In genomic region chr14:64572721-64573508, GRCh38 we compare ENCODE assay signal across 14 cellular contexts. TPM values are rescaled to one million over a fixed set of nuclear protein-coding genes. Genes with fewer than 3 reads are reported as not detected.
DNase-seq lines count a peak whose midpoint lies in the region; ATAC-seq, FAIRE-seq and TF ChIP-seq lines count a peak whose summit lies in the region.
"Had no signal": no experiment of that assay in that cellular context is flagged by ENCODE, and none has a peak within 500 bp of the region (broad histone marks: within the 10 kb centered on the region; RNA-seq: fewer than 3 reads in every experiment).

No MANE protein-coding gene starts in this region.

- H3K4me3 ChIP-seq in cardiac muscle cell: no peak overlapping the region

- no peaks in the 10 kb centered on the region for H3K27me3 ChIP-seq in cardiac muscle cell

- no peak for DNase-seq in H54 (ENCODE audit: insufficient read length, low spot score)
- DNase-seq in amygdala (lab: John Stamatoyannopoulos, UW): peak in 43 of 56 donors; percentile 4 to 79 (median 33)
- DNase-seq in cardiac muscle cell (ENCODE audit: low read depth in 1 of 2, low spot score in 1 of 2): no peak
- DNase-seq in nucleus accumbens (lab: John Stamatoyannopoulos, UW): peak in 46 of 56 donors; percentile 4 to 71 (median 37)
- no peak for DNase-seq in T-helper 17 cell
- DNase-seq in activated T-cell treated with anti-CD3 and anti-CD28 coated beads, Interleukin-2, amount 50 U/mL, for 1 hour: no peak
- DNase-seq: activated gamma-delta T cell, dermis blood vessel endothelial cell, NCI-H1105 had no signal

- no peak overlapping the region for H3K27ac Mint-ChIP-seq in T-helper 17 cell

- no peak for TF ChIP-seq CTCF in cardiac muscle cell (IDR thresholded peaks at IDR 0.05; ENCODE audit: low read depth, low read length)

- H3K36me3 ChIP-seq in cardiac muscle cell: no peaks in the 10 kb centered on the region
- H3K36me3 ChIP-seq: neutrophil had no signal

- ATAC-seq in T-helper 17 cell: no peak
- ATAC-seq in SK-N-SH treated with all-trans-retinoic acid at 6 μM for 48 hours: no peak
- ATAC-seq in GM18861 (IDR thresholded peaks at IDR 0.05; ENCODE audit: unreplicated experiment): no peak
- ATAC-seq: Panc1 had no signal

- H3K9me3 ChIP-seq in cardiac muscle cell (ENCODE audit: low read depth) (no peaks in the 10 kb centered on the region), T-helper 17 cell (ENCODE audit: control insufficient read depth, low read length, poor library complexity, severe bottlenecking) (no peaks in the 10 kb centered on the region)
- H3K9me3 ChIP-seq: neutrophil had no signal

- no peaks in the 10 kb centered on the region for H3K36me3 Mint-ChIP-seq in T-helper 17 cell (ENCODE audit: low read depth)

- H3K27me3 Mint-ChIP-seq in T-helper 17 cell: no peaks in the 10 kb centered on the region

- H3K27ac ChIP-seq in cardiac muscle cell: peak overlapping the region; percentile 12
- H3K27ac ChIP-seq: HL-60, neutrophil had no signal

- TF ChIP-seq POLR2A in H54 (IDR thresholded peaks at IDR 0.05; ENCODE audit: low read depth, low read length): no peak

- H3K4me1 ChIP-seq in cardiac muscle cell (ENCODE audit: low read depth): peaks cover 3% of the 10 kb centered on the region

- H3K4me1 Mint-ChIP-seq in T-helper 17 cell: no peaks in the 10 kb centered on the region

- H3K4me3 Mint-ChIP-seq in T-helper 17 cell: no peak overlapping the region

- FAIRE-seq in H54 (lab: Jason Lieb, UNC): peak; percentile 41

TF ChIP-seq in SK-N-SH treated with all-trans-retinoic acid at 6 μM for 48 hours, 23 proteins besides CTCF, POLR2A, EP300 and RAD21:
- TF ChIP-seq PATZ1 (CRISPR knock-in tag; IDR thresholded peaks at IDR 0.05; ENCODE audit: borderline replicate concordance) (no peak), PPARA (CRISPR knock-in tag; IDR thresholded peaks at IDR 0.05; ENCODE audit: borderline replicate concordance) (no peak), ZC3H10 (CRISPR knock-in tag; IDR thresholded peaks at IDR 0.05) (no peak), CSDC2 (CRISPR knock-in tag; IDR thresholded peaks at IDR 0.05) (no peak), ZFP30 (CRISPR knock-in tag; IDR thresholded peaks at IDR 0.05) (no peak), ZNF8 (CRISPR knock-in tag; IDR thresholded peaks at IDR 0.05) (no peak), SNAI2 (CRISPR knock-in tag; IDR thresholded peaks at IDR 0.05) (no peak), TSHZ2 (CRISPR knock-in tag; IDR thresholded peaks at IDR 0.05) (no peak), TCF4 (CRISPR knock-in tag; IDR thresholded peaks at IDR 0.05; ENCODE audit: borderline replicate concordance) (no peak), ARNTL (CRISPR knock-in tag; IDR thresholded peaks at IDR 0.05; ENCODE audit: borderline replicate concordance, low read depth) (no peak), ZNF565 (CRISPR knock-in tag; conservative IDR thresholded peaks at IDR 0.05; ENCODE audit: low read depth) (no peak), RARB (CRISPR knock-in tag; IDR thresholded peaks at IDR 0.05) (no peak), OSR1 (CRISPR knock-in tag; IDR thresholded peaks at IDR 0.05) (no peak), TOX (CRISPR knock-in tag; IDR thresholded peaks at IDR 0.05; ENCODE audit: borderline replicate concordance) (no peak), BACH2 (CRISPR knock-in tag; IDR thresholded peaks at IDR 0.05; ENCODE audit: borderline replicate concordance) (no peak), ISL1 (CRISPR knock-in tag; IDR thresholded peaks at IDR 0.05) (no peak), POU6F1 (CRISPR knock-in tag; IDR thresholded peaks at IDR 0.05; ENCODE audit: borderline replicate concordance, low read depth) (no peak), ZNF70 (CRISPR knock-in tag; IDR thresholded peaks at IDR 0.05) (no peak)

RNA-seq across cellular contexts. Expression of gene PPP1R36, which starts 23.2 kb away (rescaled TPM):
- total RNA-seq in cardiac muscle cell (0.53 TPM in 1 of 2 replicates, not detected in the other), T-helper 17 cell (not detected)
- polyA plus RNA-seq in cardiac muscle cell: 0.19 and 0.40 TPM in 2 replicates

RNA-seq across cellular contexts. Expression of gene HSPA2, which starts 32.4 kb away (rescaled TPM):
- total RNA-seq in cardiac muscle cell (1.1 and 2.4 TPM in 2 replicates), T-helper 17 cell (1 to 10 TPM in 1 of 2 donors, under 1 TPM in 1; 0.92 to 2.0 TPM)
- 0.93 and 2.3 TPM in 2 replicates for polyA plus RNA-seq in cardiac muscle cell

Comparison
In these comparisons a context has a peak if more than half of its experiments do, and no peak if none do; other contexts are left out.
1. DNase-seq: peak in amygdala (43 of 56) and nucleus accumbens (46 of 56); none in H54 (single experiment), cardiac muscle cell (0 of 2), T-helper 17 cell (0 of 3) and activated T-cell treated with anti-CD3 and anti-CD28 coated beads, Interleukin-2, amount 50 U/mL, for 1 hour (single experiment).